ENCODE assay signal across 1 cellular context in the genomic region with DNA sequence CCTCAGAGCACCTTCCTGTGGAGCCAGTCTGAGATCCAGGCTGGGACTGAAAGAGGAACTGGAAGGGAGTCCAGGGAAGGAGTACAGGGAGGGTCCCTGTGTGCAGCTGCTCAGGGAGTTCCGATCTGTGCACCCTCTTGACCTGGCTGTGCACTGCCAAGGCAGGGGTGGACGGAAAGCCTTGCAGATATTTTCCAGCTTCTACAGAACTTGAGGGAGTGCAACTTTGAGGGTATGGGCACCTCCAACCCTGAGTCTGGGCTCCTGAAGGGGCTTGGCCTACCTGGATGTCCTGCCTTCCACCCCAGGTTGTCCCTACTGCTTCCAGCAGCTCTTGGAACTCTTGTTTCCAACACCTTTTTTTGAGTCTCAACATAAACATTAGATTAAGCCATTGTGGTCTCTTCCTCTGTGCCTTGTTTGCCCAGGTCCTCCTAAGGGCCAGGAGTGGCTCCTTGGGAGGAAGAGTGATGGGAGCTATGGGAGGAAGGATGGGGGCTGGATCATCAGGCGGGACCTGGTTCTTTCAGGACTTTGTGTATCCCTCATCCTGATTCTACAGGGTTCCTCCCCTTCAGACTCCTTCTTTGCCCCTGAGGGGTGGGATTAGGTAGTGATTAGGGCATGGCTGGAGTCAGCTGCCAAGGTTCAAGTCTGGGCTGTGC.
TF ChIP-seq lines count a peak whose summit lies in the region.

No MANE protein-coding gene starts in this region.

TF ChIP-seq in SK-N-SH treated with all-trans-retinoic acid at 6 μM for 48 hours, 23 proteins besides CTCF, POLR2A, EP300 and RAD21 (continued from another document):
- TF ChIP-seq, protein P1, sequence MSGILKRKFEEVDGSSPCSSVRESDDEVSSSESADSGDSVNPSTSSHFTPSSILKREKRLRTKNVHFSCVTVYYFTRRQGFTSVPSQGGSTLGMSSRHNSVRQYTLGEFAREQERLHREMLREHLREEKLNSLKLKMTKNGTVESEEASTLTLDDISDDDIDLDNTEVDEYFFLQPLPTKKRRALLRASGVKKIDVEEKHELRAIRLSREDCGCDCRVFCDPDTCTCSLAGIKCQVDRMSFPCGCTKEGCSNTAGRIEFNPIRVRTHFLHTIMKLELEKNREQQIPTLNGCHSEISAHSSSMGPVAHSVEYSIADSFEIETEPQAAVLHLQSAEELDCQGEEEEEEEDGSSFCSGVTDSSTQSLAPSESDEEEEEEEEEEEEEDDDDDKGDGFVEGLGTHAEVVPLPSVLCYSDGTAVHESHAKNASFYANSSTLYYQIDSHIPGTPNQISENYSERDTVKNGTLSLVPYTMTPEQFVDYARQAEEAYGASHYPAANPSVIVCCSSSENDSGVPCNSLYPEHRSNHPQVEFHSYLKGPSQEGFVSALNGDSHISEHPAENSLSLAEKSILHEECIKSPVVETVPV (CRISPR knock-in tag; IDR thresholded peaks at IDR 0.05) = no peak
- no peak for TF ChIP-seq ARNTL (CRISPR knock-in tag; IDR thresholded peaks at IDR 0.05; ENCODE audit: borderline replicate concordance, low read depth)
- TF ChIP-seq ZNF70 (CRISPR knock-in tag; IDR thresholded peaks at IDR 0.05) = no peak
- TF ChIP-seq, protein P2, sequence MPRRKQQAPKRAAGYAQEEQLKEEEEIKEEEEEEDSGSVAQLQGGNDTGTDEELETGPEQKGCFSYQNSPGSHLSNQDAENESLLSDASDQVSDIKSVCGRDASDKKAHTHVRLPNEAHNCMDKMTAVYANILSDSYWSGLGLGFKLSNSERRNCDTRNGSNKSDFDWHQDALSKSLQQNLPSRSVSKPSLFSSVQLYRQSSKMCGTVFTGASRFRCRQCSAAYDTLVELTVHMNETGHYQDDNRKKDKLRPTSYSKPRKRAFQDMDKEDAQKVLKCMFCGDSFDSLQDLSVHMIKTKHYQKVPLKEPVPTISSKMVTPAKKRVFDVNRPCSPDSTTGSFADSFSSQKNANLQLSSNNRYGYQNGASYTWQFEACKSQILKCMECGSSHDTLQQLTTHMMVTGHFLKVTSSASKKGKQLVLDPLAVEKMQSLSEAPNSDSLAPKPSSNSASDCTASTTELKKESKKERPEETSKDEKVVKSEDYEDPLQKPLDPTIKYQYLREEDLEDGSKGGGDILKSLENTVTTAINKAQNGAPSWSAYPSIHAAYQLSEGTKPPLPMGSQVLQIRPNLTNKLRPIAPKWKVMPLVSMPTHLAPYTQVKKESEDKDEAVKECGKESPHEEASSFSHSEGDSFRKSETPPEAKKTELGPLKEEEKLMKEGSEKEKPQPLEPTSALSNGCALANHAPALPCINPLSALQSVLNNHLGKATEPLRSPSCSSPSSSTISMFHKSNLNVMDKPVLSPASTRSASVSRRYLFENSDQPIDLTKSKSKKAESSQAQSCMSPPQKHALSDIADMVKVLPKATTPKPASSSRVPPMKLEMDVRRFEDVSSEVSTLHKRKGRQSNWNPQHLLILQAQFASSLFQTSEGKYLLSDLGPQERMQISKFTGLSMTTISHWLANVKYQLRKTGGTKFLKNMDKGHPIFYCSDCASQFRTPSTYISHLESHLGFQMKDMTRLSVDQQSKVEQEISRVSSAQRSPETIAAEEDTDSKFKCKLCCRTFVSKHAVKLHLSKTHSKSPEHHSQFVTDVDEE (CRISPR knock-in tag; IDR thresholded peaks at IDR 0.05) = no peak
- no peak for TF ChIP-seq ZFP3 (CRISPR knock-in tag; IDR thresholded peaks at IDR 0.05)
- TF ChIP-seq TOX (CRISPR knock-in tag; IDR thresholded peaks at IDR 0.05; ENCODE audit: borderline replicate concordance) = no peak
- TF ChIP-seq ISL1 (CRISPR knock-in tag; IDR thresholded peaks at IDR 0.05) = no peak
- TF ChIP-seq ZNF565 (CRISPR knock-in tag; conservative IDR thresholded peaks at IDR 0.05; ENCODE audit: low read depth) = no peak
- no peak for TF ChIP-seq ZNF8 (CRISPR knock-in tag; IDR thresholded peaks at IDR 0.05)
- TF ChIP-seq OSR1 (CRISPR knock-in tag; IDR thresholded peaks at IDR 0.05) = no peak
- TF ChIP-seq TCF4 (CRISPR knock-in tag; IDR thresholded peaks at IDR 0.05; ENCODE audit: borderline replicate concordance) = no peak
- TF ChIP-seq, protein P3, sequence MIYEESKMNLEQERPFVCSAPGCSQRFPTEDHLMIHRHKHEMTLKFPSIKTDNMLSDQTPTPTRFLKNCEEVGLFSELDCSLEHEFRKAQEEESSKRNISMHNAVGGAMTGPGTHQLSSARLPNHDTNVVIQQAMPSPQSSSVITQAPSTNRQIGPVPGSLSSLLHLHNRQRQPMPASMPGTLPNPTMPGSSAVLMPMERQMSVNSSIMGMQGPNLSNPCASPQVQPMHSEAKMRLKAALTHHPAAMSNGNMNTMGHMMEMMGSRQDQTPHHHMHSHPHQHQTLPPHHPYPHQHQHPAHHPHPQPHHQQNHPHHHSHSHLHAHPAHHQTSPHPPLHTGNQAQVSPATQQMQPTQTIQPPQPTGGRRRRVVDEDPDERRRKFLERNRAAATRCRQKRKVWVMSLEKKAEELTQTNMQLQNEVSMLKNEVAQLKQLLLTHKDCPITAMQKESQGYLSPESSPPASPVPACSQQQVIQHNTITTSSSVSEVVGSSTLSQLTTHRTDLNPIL (CRISPR knock-in tag; IDR thresholded peaks at IDR 0.05; ENCODE audit: low read depth) = no peak
